Comparison of ENCODE assay signal across 19 cellular contexts in the genomic region with DNA sequence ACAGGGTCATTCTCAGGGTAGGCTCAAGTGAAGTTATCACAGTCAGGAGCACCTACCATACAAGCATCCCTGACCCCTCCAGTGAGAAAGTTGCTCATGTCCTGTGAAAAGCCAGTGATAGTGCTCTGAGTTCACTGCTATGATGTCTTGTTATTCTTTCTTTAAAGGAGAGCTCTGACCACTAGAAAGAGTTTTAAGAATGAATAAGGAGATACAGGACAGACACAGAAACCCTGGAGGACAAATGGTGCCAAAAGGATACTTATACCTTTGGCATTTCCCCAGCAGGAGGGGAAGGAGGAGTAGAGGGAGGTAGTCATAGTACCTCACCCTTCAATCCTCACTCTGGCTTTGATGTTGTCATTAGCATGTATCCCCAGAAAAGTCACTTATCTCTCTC.
"Had no signal": no experiment of that assay in that cellular context is flagged by ENCODE, and none has a peak within 500 bp of the region (broad histone marks: within the 10 kb centered on the region; RNA-seq: fewer than 3 reads in every experiment).

No MANE protein-coding gene starts in this region.

- H3K36me3 Mint-ChIP-seq: immature natural killer cell had no signal

- H3K9ac ChIP-seq: parathyroid adenoma had no signal

- H3K27ac ChIP-seq: brain microvascular endothelial cell, coronary artery, gastroesophageal sphincter, heart right ventricle, parathyroid adenoma, sigmoid colon, upper lobe of right lung had no signal

- H3K9me3 Mint-ChIP-seq: activated naive CD4-positive, alpha-beta T cell treated with anti-CD3 and anti-CD28 coated beads for 36 hours; activated T-cell treated with anti-CD3 and anti-CD28 coated beads, Interleukin-2, amount 50 U/mL, for 4 hours had no signal

- H3K4me3 ChIP-seq: coronary artery, gastroesophageal sphincter, heart right ventricle, sigmoid colon, upper lobe of right lung had no signal

- H2AFZ ChIP-seq: parathyroid adenoma had no signal

- H3K9me3 ChIP-seq: gastroesophageal sphincter, sigmoid colon, upper lobe of right lung had no signal

- H3K27me3 ChIP-seq: brain microvascular endothelial cell, gastroesophageal sphincter, sigmoid colon, upper lobe of right lung had no signal

- H3K36me3 ChIP-seq: brain microvascular endothelial cell, gastroesophageal sphincter, heart right ventricle, sigmoid colon, upper lobe of right lung had no signal

- H3K4me3 Mint-ChIP-seq: activated CD4-positive, alpha-beta T cell treated with anti-CD3 and anti-CD28 coated beads, Interleukin-2, amount 10 ng/mL, durations not matched to agents 7 days and 5 days; activated naive CD4-positive, alpha-beta T cell treated with anti-CD3 and anti-CD28 coated beads for 36 hours; activated T-cell treated with anti-CD3 and anti-CD28 coated beads, Interleukin-2, amount 50 U/mL, for 4 hours; immature natural killer cell; naive thymus-derived CD4-positive, alpha-beta T cell had no signal

- H3K4me1 ChIP-seq: gastroesophageal sphincter, heart right ventricle, sigmoid colon, upper lobe of right lung had no signal

- H3K27ac Mint-ChIP-seq: activated CD4-positive, alpha-beta T cell treated with anti-CD3 and anti-CD28 coated beads, Interleukin-2, amount 10 ng/mL, durations not matched to agents 7 days and 5 days; activated naive CD4-positive, alpha-beta T cell treated with anti-CD3 and anti-CD28 coated beads for 36 hours; immature natural killer cell; naive thymus-derived CD4-positive, alpha-beta T cell had no signal

- H3K4me1 Mint-ChIP-seq: immature natural killer cell had no signal

- DNase-seq: activated CD4-positive, alpha-beta T cell treated with anti-CD3 and anti-CD28 coated beads, Interleukin-2, amount 10 ng/mL, durations not matched to agents 7 days and 5 days; activated CD8-positive, alpha-beta memory T cell treated with anti-CD3 and anti-CD28 coated beads, Interleukin-2, amount 50 U/mL, for 4 hours; activated naive CD4-positive, alpha-beta T cell treated with anti-CD3 and anti-CD28 coated beads for 36 hours; activated T-cell treated with anti-CD3 and anti-CD28 coated beads, Interleukin-2, amount 50 U/mL, for 4 hours; brain microvascular endothelial cell; central memory CD4-positive, alpha-beta T cell; erythroblast; heart right ventricle; immature natural killer cell; mesenchymal stem cell; naive thymus-derived CD4-positive, alpha-beta T cell; sigmoid colon; stimulated activated CD8-positive, alpha-beta memory T cell treated with anti-CD3 and anti-CD28 coated beads, Interleukin-4, amount 100 ng/mL, for 48 hours; stimulated activated naive CD4-positive, alpha-beta T cell; T1000; upper lobe of right lung had no signal
